Comparison of ENCODE assay signal across 1 cellular context in genomic region chr13:20369886-20370361, GRCh38.
TF ChIP-seq lines count a peak whose summit lies in the region.

No MANE protein-coding gene starts in this region.

TF ChIP-seq in GM23338, 12 proteins besides CTCF, POLR2A, EP300 and RAD21:
- TF ChIP-seq ZNF462 (CRISPR knock-in tag; IDR thresholded peaks at IDR 0.05) (no peak), STAT1 (IDR thresholded peaks at IDR 0.05; ENCODE audit: unreplicated experiment) (no peak), EZH2 (IDR thresholded peaks at IDR 0.05; ENCODE audit: low read depth, unreplicated experiment) (no peak), ZNF114 (CRISPR knock-in tag; IDR thresholded peaks at IDR 0.05) (no peak), POLR2AphosphoS5 (IDR thresholded peaks at IDR 0.05; ENCODE audit: low read depth) (no peak), ETS1 (IDR thresholded peaks at IDR 0.05) (no peak), NANOG (IDR thresholded peaks at IDR 0.05; ENCODE audit: borderline replicate concordance) (no peak), EZH2phosphoT487 (IDR thresholded peaks at IDR 0.05; ENCODE audit: unreplicated experiment) (no peak), REST (IDR thresholded peaks at IDR 0.05; ENCODE audit: unreplicated experiment) (no peak), JUNB (IDR thresholded peaks at IDR 0.05; ENCODE audit: unreplicated experiment) (no peak), CREB1 (CRISPR knock-in tag; IDR thresholded peaks at IDR 0.05; ENCODE audit: low read depth) (no peak), ZNF331 (CRISPR knock-in tag; IDR thresholded peaks at IDR 0.05; ENCODE audit: low read depth) (no peak)
TF ChIP-seq in GM23338: peak in this region for 0.
